ENCODE assay signal across 2 cellular contexts in the genomic region with DNA sequence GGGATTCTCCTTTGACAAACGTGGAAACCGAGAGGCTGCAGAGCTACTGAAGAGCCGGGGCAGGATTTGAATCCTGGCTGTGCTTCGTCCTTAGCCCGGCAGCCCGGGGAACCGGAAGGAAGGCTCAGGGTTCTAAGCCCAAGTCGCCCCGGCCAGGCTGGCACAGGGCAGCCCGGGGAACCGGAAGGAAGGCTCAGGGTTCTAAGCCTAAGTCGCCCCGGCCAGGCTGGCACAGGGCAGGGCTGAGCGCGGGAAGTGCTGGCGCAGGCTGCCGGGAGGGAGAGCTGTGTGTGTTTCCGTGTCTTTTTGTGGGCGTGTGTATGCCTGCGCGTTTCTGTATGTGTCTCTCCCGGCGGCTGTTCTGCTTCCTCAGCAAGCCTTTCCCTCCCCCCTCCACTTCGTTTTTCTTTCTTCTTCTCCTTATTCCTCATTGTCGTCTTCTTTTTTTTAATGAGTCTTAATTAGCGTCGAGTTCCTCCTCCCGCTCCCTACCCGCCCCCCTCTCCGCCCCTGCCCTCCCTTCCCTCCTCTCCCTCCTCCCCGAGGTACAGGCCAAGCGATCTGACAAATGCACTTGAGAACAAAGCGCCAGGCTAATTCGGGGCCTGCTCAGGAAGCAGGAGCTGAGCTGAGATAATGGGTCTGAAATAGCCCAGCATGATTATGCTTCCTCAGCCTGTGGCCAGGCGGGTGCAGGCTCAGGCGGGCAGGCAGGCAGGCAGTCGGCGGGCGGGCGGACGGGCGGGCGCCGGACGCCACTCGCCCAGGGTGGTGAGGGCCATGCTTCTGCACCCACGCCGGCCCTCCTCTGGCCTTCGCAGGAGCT.
TF ChIP-seq lines count a peak whose summit lies in the region.

No MANE protein-coding gene starts in this region.

TF ChIP-seq in GM23338, 12 proteins besides CTCF, POLR2A, EP300 and RAD21 (continued from another document and continues in another):
- TF ChIP-seq, protein P1, sequence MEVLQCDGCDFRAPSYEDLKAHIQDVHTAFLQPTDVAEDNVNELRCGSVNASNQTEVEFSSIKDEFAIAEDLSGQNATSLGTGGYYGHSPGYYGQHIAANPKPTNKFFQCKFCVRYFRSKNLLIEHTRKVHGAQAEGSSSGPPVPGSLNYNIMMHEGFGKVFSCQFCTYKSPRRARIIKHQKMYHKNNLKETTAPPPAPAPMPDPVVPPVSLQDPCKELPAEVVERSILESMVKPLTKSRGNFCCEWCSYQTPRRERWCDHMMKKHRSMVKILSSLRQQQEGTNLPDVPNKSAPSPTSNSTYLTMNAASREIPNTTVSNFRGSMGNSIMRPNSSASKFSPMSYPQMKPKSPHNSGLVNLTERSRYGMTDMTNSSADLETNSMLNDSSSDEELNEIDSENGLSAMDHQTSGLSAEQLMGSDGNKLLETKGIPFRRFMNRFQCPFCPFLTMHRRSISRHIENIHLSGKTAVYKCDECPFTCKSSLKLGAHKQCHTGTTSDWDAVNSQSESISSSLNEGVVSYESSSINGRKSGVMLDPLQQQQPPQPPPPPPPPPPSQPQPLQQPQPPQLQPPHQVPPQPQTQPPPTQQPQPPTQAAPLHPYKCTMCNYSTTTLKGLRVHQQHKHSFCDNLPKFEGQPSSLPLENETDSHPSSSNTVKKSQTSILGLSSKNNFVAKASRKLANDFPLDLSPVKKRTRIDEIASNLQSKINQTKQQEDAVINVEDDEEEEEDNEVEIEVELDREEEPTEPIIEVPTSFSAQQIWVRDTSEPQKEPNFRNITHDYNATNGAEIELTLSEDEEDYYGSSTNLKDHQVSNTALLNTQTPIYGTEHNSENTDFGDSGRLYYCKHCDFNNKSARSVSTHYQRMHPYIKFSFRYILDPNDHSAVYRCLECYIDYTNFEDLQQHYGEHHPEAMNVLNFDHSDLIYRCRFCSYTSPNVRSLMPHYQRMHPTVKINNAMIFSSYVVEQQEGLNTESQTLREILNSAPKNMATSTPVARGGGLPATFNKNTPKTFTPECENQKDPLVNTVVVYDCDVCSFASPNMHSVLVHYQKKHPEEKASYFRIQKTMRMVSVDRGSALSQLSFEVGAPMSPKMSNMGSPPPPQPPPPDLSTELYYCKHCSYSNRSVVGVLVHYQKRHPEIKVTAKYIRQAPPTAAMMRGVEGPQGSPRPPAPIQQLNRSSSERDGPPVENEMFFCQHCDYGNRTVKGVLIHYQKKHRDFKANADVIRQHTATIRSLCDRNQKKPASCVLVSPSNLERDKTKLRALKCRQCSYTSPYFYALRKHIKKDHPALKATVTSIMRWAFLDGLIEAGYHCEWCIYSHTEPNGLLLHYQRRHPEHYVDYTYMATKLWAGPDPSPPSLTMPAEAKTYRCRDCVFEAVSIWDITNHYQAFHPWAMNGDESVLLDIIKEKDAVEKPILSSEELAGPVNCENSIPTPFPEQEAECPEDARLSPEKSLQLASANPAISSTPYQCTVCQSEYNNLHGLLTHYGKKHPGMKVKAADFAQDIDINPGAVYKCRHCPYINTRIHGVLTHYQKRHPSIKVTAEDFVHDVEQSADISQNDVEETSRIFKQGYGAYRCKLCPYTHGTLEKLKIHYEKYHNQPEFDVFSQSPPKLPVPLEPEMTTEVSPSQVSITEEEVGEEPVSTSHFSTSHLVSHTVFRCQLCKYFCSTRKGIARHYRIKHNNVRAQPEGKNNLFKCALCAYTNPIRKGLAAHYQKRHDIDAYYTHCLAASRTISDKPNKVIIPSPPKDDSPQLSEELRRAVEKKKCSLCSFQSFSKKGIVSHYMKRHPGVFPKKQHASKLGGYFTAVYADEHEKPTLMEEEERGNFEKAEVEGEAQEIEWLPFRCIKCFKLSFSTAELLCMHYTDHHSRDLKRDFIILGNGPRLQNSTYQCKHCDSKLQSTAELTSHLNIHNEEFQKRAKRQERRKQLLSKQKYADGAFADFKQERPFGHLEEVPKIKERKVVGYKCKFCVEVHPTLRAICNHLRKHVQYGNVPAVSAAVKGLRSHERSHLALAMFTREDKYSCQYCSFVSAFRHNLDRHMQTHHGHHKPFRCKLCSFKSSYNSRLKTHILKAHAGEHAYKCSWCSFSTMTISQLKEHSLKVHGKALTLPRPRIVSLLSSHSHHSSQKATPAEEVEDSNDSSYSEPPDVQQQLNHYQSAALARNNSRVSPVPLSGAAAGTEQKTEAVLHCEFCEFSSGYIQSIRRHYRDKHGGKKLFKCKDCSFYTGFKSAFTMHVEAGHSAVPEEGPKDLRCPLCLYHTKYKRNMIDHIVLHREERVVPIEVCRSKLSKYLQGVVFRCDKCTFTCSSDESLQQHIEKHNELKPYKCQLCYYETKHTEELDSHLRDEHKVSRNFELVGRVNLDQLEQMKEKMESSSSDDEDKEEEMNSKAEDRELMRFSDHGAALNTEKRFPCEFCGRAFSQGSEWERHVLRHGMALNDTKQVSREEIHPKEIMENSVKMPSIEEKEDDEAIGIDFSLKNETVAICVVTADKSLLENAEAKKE (CRISPR knock-in tag; IDR thresholded peaks at IDR 0.05): no peak
- TF ChIP-seq CREB1 (CRISPR knock-in tag; IDR thresholded peaks at IDR 0.05; ENCODE audit: low read depth) (no peak), POLR2AphosphoS5 (IDR thresholded peaks at IDR 0.05; ENCODE audit: low read depth) (no peak), EZH2phosphoT487 (IDR thresholded peaks at IDR 0.05; ENCODE audit: unreplicated experiment) (no peak), ZNF114 (CRISPR knock-in tag; IDR thresholded peaks at IDR 0.05) (no peak)
- TF ChIP-seq, protein P2, sequence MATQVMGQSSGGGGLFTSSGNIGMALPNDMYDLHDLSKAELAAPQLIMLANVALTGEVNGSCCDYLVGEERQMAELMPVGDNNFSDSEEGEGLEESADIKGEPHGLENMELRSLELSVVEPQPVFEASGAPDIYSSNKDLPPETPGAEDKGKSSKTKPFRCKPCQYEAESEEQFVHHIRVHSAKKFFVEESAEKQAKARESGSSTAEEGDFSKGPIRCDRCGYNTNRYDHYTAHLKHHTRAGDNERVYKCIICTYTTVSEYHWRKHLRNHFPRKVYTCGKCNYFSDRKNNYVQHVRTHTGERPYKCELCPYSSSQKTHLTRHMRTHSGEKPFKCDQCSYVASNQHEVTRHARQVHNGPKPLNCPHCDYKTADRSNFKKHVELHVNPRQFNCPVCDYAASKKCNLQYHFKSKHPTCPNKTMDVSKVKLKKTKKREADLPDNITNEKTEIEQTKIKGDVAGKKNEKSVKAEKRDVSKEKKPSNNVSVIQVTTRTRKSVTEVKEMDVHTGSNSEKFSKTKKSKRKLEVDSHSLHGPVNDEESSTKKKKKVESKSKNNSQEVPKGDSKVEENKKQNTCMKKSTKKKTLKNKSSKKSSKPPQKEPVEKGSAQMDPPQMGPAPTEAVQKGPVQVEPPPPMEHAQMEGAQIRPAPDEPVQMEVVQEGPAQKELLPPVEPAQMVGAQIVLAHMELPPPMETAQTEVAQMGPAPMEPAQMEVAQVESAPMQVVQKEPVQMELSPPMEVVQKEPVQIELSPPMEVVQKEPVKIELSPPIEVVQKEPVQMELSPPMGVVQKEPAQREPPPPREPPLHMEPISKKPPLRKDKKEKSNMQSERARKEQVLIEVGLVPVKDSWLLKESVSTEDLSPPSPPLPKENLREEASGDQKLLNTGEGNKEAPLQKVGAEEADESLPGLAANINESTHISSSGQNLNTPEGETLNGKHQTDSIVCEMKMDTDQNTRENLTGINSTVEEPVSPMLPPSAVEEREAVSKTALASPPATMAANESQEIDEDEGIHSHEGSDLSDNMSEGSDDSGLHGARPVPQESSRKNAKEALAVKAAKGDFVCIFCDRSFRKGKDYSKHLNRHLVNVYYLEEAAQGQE (IDR thresholded peaks at IDR 0.05; ENCODE audit: unreplicated experiment): no peak
- TF ChIP-seq, protein P3, sequence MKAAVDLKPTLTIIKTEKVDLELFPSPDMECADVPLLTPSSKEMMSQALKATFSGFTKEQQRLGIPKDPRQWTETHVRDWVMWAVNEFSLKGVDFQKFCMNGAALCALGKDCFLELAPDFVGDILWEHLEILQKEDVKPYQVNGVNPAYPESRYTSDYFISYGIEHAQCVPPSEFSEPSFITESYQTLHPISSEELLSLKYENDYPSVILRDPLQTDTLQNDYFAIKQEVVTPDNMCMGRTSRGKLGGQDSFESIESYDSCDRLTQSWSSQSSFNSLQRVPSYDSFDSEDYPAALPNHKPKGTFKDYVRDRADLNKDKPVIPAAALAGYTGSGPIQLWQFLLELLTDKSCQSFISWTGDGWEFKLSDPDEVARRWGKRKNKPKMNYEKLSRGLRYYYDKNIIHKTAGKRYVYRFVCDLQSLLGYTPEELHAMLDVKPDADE (IDR thresholded peaks at IDR 0.05): no peak

TF ChIP-seq in K562, 482 proteins besides CTCF, POLR2A, EP300 and RAD21 (continued from another document):
- no peak for TF ChIP-seq BDP1 (IDR thresholded peaks at IDR 0.05; ENCODE audit: insufficient read depth, insufficient read length)
TF ChIP-seq in K562: peak in this region for 2.
